In genomic region chr2:24828641-24829040, GRCh38 we compare ENCODE assay signal across 32 cellular contexts. TPM values are rescaled to one million over a fixed set of nuclear protein-coding genes. Genes with fewer than 3 reads are reported as not detected.
DNase-seq lines count a peak whose midpoint lies in the region; ATAC-seq, FAIRE-seq and TF ChIP-seq lines count a peak whose summit lies in the region.
"Had no signal": no experiment of that assay in that cellular context is flagged by ENCODE, and none has a peak within 500 bp of the region (broad histone marks: within the 10 kb centered on the region; RNA-seq: fewer than 3 reads in every experiment).

No MANE protein-coding gene starts in this region.

- TF ChIP-seq EP300 in K562 (IDR thresholded peaks at IDR 0.05; ENCODE audit: low read length) = no peak

- FAIRE-seq in D721Med (lab: Jason Lieb, UNC) = no peak
- FAIRE-seq in K562 (lab: Jason Lieb, UNC) = no peak
- FAIRE-seq: bronchial epithelial cell had no signal

- peaks cover 38% of the 10 kb centered on the region for H3K4me1 Mint-ChIP-seq in neural crest cell

- H3K27ac ChIP-seq in K562 (ENCODE audit: extremely low read depth, low read depth, low read length) = no peak overlapping the region
- H3K27ac ChIP-seq: colonic mucosa, HL-60, left lung, neutrophil, PC-9, psoas muscle had no signal

- TF ChIP-seq CTCF in D721Med (IDR thresholded peaks at IDR 0.05; ENCODE audit: insufficient read depth, missing control alignments) (no peak), K562 (IDR thresholded peaks at IDR 0.05 in 2 of 3, conservative IDR thresholded peaks at IDR 0.05 in 1 of 3; ENCODE audit: insufficient read depth in 2 of 3, low read depth in 1 of 3, low read length in 3 of 3) (no peak), neural crest cell (conservative IDR thresholded peaks at IDR 0.05) (no peak)

- peak overlapping the region; percentile 34 for H3K4me3 Mint-ChIP-seq in neural crest cell
- H3K4me3 Mint-ChIP-seq: activated naive CD8-positive, alpha-beta T cell treated with anti-CD3 and anti-CD28 coated beads, Interleukin-2, amount 10 ng/mL, durations not matched to agents 7 days and 5 days; effector memory CD8-positive, alpha-beta T cell; stimulated activated memory B cell treated with anti-CD40 and anti-IgM and Interleukin-4, amounts not matched to agents 10 μg/mL and 1 μg/mL and 100 μg/mL, for 72 hours; T-helper 2 cell treated with Interferon-gamma antibody and Interleukin-4, amounts not matched to agents 5 μg/mL and 100 μg/mL, for 36 hours had no signal

- DNase-seq in D721Med (ENCODE audit: insufficient read length, low spot score) (peak; percentile 16), H7 (peak; percentile 30), K562 (ENCODE audit: extremely low read depth in 1 of 4, low spot score in 3 of 4) (no peak), neural crest cell (ENCODE audit: low read depth, low spot score) (no peak), cardiac septum (ENCODE audit: low spot score) (no peak)
- DNase-seq: activated gamma-delta T cell; activated naive CD8-positive, alpha-beta T cell treated with anti-CD3 and anti-CD28 coated beads, Interleukin-2, amount 10 ng/mL, durations not matched to agents 7 days and 5 days; activated T-cell treated with anti-CD3 and anti-CD28 coated beads, Interleukin-2, amount 50 U/mL, for 1 hour; BE2C; colonic mucosa; effector memory CD8-positive, alpha-beta T cell; erythroblast; GOT3; Kasumi-1; left lung; mesenchymal stem cell; NCI-H1417; NCI-H2029 treated with DMSO at 0.1 percent for 48 hours; NCI-H2227 treated with DMSO at 0.1 percent for 48 hours; NCI-H526 treated with DMSO at 0.1 percent for 48 hours; PC-9; stimulated activated CD4-positive, alpha-beta T cell treated with anti-CD3 and anti-CD28 coated beads, Interleukin-15, amount 100 ng/mL, for 24 hours; trophoblast cell had no signal

- H3K9me3 ChIP-seq in K562 (replicated peaks; ENCODE audit: control insufficient read depth, insufficient read depth, low read depth, low read length) = no peaks in the 10 kb centered on the region
- H3K9me3 ChIP-seq: BE2C, colonic mucosa, left lung, neutrophil, psoas muscle had no signal

- TF ChIP-seq POLR2A in K562 (conservative IDR thresholded peaks at IDR 0.05) = no peak

- POLR2A ChIA-PET in K562 (lab: Yijun Ruan, JAX) = interaction anchor here (1.7 kb wide), 1 partner anchor 11 kb away, joined by 9 read pairs; no protein-coding TSS in a partner anchor

- CTCF ChIA-PET in K562 (lab: Yijun Ruan, JAX; ENCODE audit: low intra/inter-chr PET ratio) = interaction anchor here (2.0 to 3.3 kb wide), 3 partner anchors 36 to 419 kb away, joined by 6 to 32 read pairs (median 9); partner anchors contain the start of genes CENPO and PTRHD1

- H3K9ac ChIP-seq in K562 (ENCODE audit: insufficient read depth in 1 of 2, low read depth in 2 of 2, low read length in 2 of 2) = no peak overlapping the region

- no peaks in the 10 kb centered on the region for H3K79me2 ChIP-seq in K562 (ENCODE audit: control insufficient read depth, insufficient read depth, low read length)

- H3K27me3 ChIP-seq in H7 (ENCODE audit: control insufficient read depth, insufficient read depth, low read length) (no peaks in the 10 kb centered on the region), K562 (ENCODE audit: control insufficient read depth in 2 of 2, insufficient read depth in 2 of 2, low read length in 2 of 2) (no peaks in the 10 kb centered on the region)
- H3K27me3 ChIP-seq: BE2C, colonic mucosa, left lung, neutrophil had no signal

- H3K4me1 ChIP-seq in K562 (replicated peaks in 1 of 2; ENCODE audit: control insufficient read depth in 2 of 2, insufficient read depth in 2 of 2, low read length in 2 of 2) = peaks cover 0 to 5% of the 10 kb centered on the region in 2 experiments; a peak in 2 of 5 replicates
- H3K4me1 ChIP-seq: BE2C, colonic mucosa had no signal

- no peaks in the 10 kb centered on the region for H3K9me3 Mint-ChIP-seq in neural crest cell
- H3K9me3 Mint-ChIP-seq: activated naive CD8-positive, alpha-beta T cell treated with anti-CD3 and anti-CD28 coated beads, Interleukin-2, amount 10 ng/mL, durations not matched to agents 7 days and 5 days; effector memory CD8-positive, alpha-beta T cell; stimulated activated memory B cell treated with anti-CD40 and anti-IgM and Interleukin-4, amounts not matched to agents 10 μg/mL and 1 μg/mL and 100 μg/mL, for 72 hours; T-helper 2 cell treated with Interferon-gamma antibody and Interleukin-4, amounts not matched to agents 5 μg/mL and 100 μg/mL, for 36 hours had no signal

- peaks cover 14% of the 10 kb centered on the region for H3K36me3 Mint-ChIP-seq in neural crest cell (ENCODE audit: low read depth)

- in situ Hi-C loops in K562 (cut with MboI) = no loop called here

- 85% methylated on average over 7 of the region's 7 CpGs for WGBS in K562 (ENCODE audit: insufficient coverage, low coverage, missing lambda C conversion rate)

- intact Hi-C loops in K562 (cut with micrococcal nuclease) = loop anchor here (5.0 kb wide), 3 partner anchors 299 to 369 kb away; partner anchors contain the start of gene NCOA1
- intact Hi-C loops in cardiac septum (cut with DNase I) = no loop called here

- BruUV-seq in K562 (replicated peaks; lab: Mats Ljungman, UMichigan) = TSS peak; percentile 31

- H4K20me1 ChIP-seq in K562 (replicated peaks; ENCODE audit: control insufficient read depth, insufficient read depth, low read length) = no peaks in the 10 kb centered on the region

- peak overlapping the region; percentile 62 for H3K27ac Mint-ChIP-seq in neural crest cell (ENCODE audit: unreplicated experiment)
- H3K27ac Mint-ChIP-seq: activated naive CD8-positive, alpha-beta T cell treated with anti-CD3 and anti-CD28 coated beads, Interleukin-2, amount 10 ng/mL, durations not matched to agents 7 days and 5 days; stimulated activated memory B cell treated with anti-CD40 and anti-IgM and Interleukin-4, amounts not matched to agents 10 μg/mL and 1 μg/mL and 100 μg/mL, for 72 hours; T-helper 2 cell treated with Interferon-gamma antibody and Interleukin-4, amounts not matched to agents 5 μg/mL and 100 μg/mL, for 36 hours had no signal

- TF ChIP-seq RAD21 in K562 (CRISPR knock-in tag; conservative IDR thresholded peaks at IDR 0.05 in 1 of 2, IDR thresholded peaks at IDR 0.05 in 1 of 2) = no peak

- no peaks in the 10 kb centered on the region for H3K9me1 ChIP-seq in K562 (ENCODE audit: control insufficient read depth, insufficient read depth, low read length)

- no peak overlapping the region for H3K4me3 ChIP-seq in H7 (ENCODE audit: insufficient read depth, low read depth, low read length)
- H3K4me3 ChIP-seq in K562 = no peak overlapping the region
- H3K4me3 ChIP-seq: colonic mucosa, left lung, PC-9 had no signal

- H3K27me3 Mint-ChIP-seq in neural crest cell (ENCODE audit: low read depth) = peaks cover 3% of the 10 kb centered on the region
- H3K27me3 Mint-ChIP-seq: activated naive CD8-positive, alpha-beta T cell treated with anti-CD3 and anti-CD28 coated beads, Interleukin-2, amount 10 ng/mL, durations not matched to agents 7 days and 5 days; effector memory CD8-positive, alpha-beta T cell; stimulated activated memory B cell treated with anti-CD40 and anti-IgM and Interleukin-4, amounts not matched to agents 10 μg/mL and 1 μg/mL and 100 μg/mL, for 72 hours had no signal

- no peak overlapping the region for H3K4me2 ChIP-seq in K562 (ENCODE audit: insufficient read depth, low read length)
- H3K4me2 ChIP-seq: PC-9 had no signal

- H3K36me3 ChIP-seq in H7 (replicated peaks; ENCODE audit: control insufficient read depth, insufficient read depth, low read length) (peaks cover 9% of the 10 kb centered on the region), K562 (ENCODE audit: control insufficient read depth, insufficient read depth, low read length) (peaks cover 52% of the 10 kb centered on the region)
- H3K36me3 ChIP-seq: colonic mucosa had no signal

- no peak overlapping the region for H2AFZ ChIP-seq in K562 (ENCODE audit: low read depth, low read length)
- H2AFZ ChIP-seq: PC-9 had no signal

- ATAC-seq in K562 (no peak), GM21390 (IDR thresholded peaks at IDR 0.05; ENCODE audit: unreplicated experiment) (no peak), HG03108 (IDR thresholded peaks at IDR 0.05; ENCODE audit: unreplicated experiment) (no peak), GM18519 (IDR thresholded peaks at IDR 0.05; ENCODE audit: low FRiP score, unreplicated experiment) (no peak)
- ATAC-seq: stimulated activated memory B cell treated with anti-CD40 and anti-IgM and Interleukin-4, amounts not matched to agents 10 μg/mL and 1 μg/mL and 100 μg/mL, for 72 hours had no signal

RNA-seq across cellular contexts. Expression of gene CENPO, which starts 35.4 kb away (rescaled TPM):
- 29.0 and 36.6 TPM in 2 replicates for total RNA-seq in H7 (2014; rRNA removed; shearing (Covaris generic))
- total RNA-seq in K562 (2011; cell fraction: chromatin; rRNA removed; ENCODE audit: low replicate concordance) = 153 and 177 TPM in 2 replicates
- total RNA-seq in K562 (2011; cell fraction: nucleolus; rRNA removed) = 96.4 and 101 TPM in 2 replicates
- 140 and 180 TPM in 2 replicates for total RNA-seq in K562 (2011; cell fraction: nucleoplasm; rRNA removed)
- total RNA-seq in K562 (2014; rRNA removed) (35.4 and 36.1 TPM in 2 replicates), K562 (2014; rRNA removed; fragmentation: Illumina TruSeq; extraction: Trizol) (33.6 and 37.3 TPM in 2 replicates), K562 (2015; rRNA removed; fragmentation: Illumina TruSeq; extraction: Trizol) (38.9 and 41.1 TPM in 2 replicates), K562 (2021) (39.9 and 46.2 TPM in 2 replicates), neural crest cell (69.3 and 69.7 TPM in 2 replicates), cardiac septum (2.3 TPM)
- polyA plus RNA-seq in K562 (2011; rRNA removed) (59.4 and 63.0 TPM in 2 replicates), K562 (2014; fragmentation: Illumina TruSeq; extraction: Trizol) (44.9 and 49.8 TPM in 2 replicates), K562 (2014; fragmentation: Nextera tagmentation; extraction: Ambion mirVana) (10 to 100 TPM; 30.6 to 38.9 TPM), K562 (2014; rRNA removed) (35.5 and 49.5 TPM in 2 replicates)
- 36.2 and 39.3 TPM in 2 replicates for polyA plus RNA-seq in K562 (2011; cell fraction: cytosol; rRNA removed)
- polyA plus RNA-seq in K562 (2011; cell fraction: nucleus; rRNA removed) = 103 and 125 TPM in 2 replicates
- polyA plus RNA-seq in K562 (2012) = 35.5 and 43.1 TPM in 2 replicates
- 65.4 and 67.6 TPM in 2 replicates for polyA minus RNA-seq in K562 (2011; rRNA and poly(A)+ RNA removed)
- polyA minus RNA-seq in K562 (2011; cell fraction: cytosol; rRNA and poly(A)+ RNA removed) = 22.3 and 36.6 TPM in 2 replicates
- 46.7 and 67.0 TPM in 2 replicates for polyA minus RNA-seq in K562 (2011; cell fraction: nucleus; rRNA and poly(A)+ RNA removed)

RNA-seq across cellular contexts. Expression of gene PTRHD1, which starts 35.5 kb away (rescaled TPM):
- 23.4 and 31.4 TPM in 2 replicates for total RNA-seq in H7 (2014; rRNA removed; shearing (Covaris generic))
- total RNA-seq in K562 (2011; cell fraction: chromatin; rRNA removed; ENCODE audit: low replicate concordance) = 4.5 and 5.4 TPM in 2 replicates
- total RNA-seq in K562 (2011; cell fraction: nucleolus; rRNA removed) = 10.2 and 10.3 TPM in 2 replicates
- 10.8 and 23.1 TPM in 2 replicates for total RNA-seq in K562 (2011; cell fraction: nucleoplasm; rRNA removed)
- total RNA-seq in K562 (2014; rRNA removed) (60.9 and 67.5 TPM in 2 replicates), K562 (2014; rRNA removed; fragmentation: Illumina TruSeq; extraction: Trizol) (42.6 and 47.1 TPM in 2 replicates), K562 (2015; rRNA removed; fragmentation: Illumina TruSeq; extraction: Trizol) (26.7 and 43.8 TPM in 2 replicates), K562 (2021) (48.9 and 51.4 TPM in 2 replicates), neural crest cell (38.2 and 42.7 TPM in 2 replicates), cardiac septum (23.2 TPM)
- polyA plus RNA-seq in K562 (2011; rRNA removed) (82.7 and 83.2 TPM in 2 replicates), K562 (2014; fragmentation: Illumina TruSeq; extraction: Trizol) (15.8 and 31.7 TPM in 2 replicates), K562 (2014; fragmentation: Nextera tagmentation; extraction: Ambion mirVana) (10 to 100 TPM; 32.9 to 46.6 TPM), K562 (2014; rRNA removed) (61.1 and 71.1 TPM in 2 replicates)
- polyA plus RNA-seq in K562 (2011; cell fraction: cytosol; rRNA removed) = 76.4 and 103 TPM in 2 replicates
- polyA plus RNA-seq in K562 (2011; cell fraction: nucleus; rRNA removed) = 23.4 and 40.4 TPM in 2 replicates
- 47.2 and 87.1 TPM in 2 replicates for polyA plus RNA-seq in K562 (2012)
- 8.6 and 11.1 TPM in 2 replicates for polyA minus RNA-seq in K562 (2011; rRNA and poly(A)+ RNA removed)
- 7.8 and 12.2 TPM in 2 replicates for polyA minus RNA-seq in K562 (2011; cell fraction: cytosol; rRNA and poly(A)+ RNA removed)
- polyA minus RNA-seq in K562 (2011; cell fraction: nucleus; rRNA and poly(A)+ RNA removed) = 4.7 and 7.3 TPM in 2 replicates

Comparison
In these comparisons a context has a peak if more than half of its experiments do, and no peak if none do; other contexts are left out.
1. DNase-seq: peak in D721Med (single experiment) and H7 (single experiment); none in K562 (0 of 4), neural crest cell (single experiment) and cardiac septum (single experiment).